In genomic region chr16:11407047-11407982, GRCh38 we compare ENCODE assay signal across 8 cellular contexts.
DNase-seq lines count a peak whose midpoint lies in the region; ATAC-seq and TF ChIP-seq lines count a peak whose summit lies in the region.

No MANE protein-coding gene starts in this region.

- CTCF ChIA-PET in CD8-positive, alpha-beta T cell (lab: Charles Lee): interaction anchor here (0.6 to 7.9 kb wide), 41 partner anchors 10 to 908 kb away, joined by 3 to 103 read pairs (median 4); no protein-coding TSS in a partner anchor
- CTCF ChIA-PET in PC-9 (lab: Charles Lee): interaction anchor here (0.6 to 1.8 kb wide), 10 partner anchors 69 to 775 kb away, joined by 3 to 9 read pairs (median 5); no protein-coding TSS in a partner anchor

- no peaks in the 10 kb centered on the region for H3K4me1 Mint-ChIP-seq in CD8-positive, alpha-beta T cell (ENCODE audit: low read depth)
- peaks cover 2% of the 10 kb centered on the region for H3K4me1 Mint-ChIP-seq in activated T-cell treated with anti-CD3 and anti-CD28 coated beads, Interleukin-2, amount 50 U/mL, for 24 hours (ENCODE audit: low read depth)

- no peak overlapping the region for H3K27ac Mint-ChIP-seq in CD8-positive, alpha-beta T cell
- H3K27ac Mint-ChIP-seq in activated T-cell treated with anti-CD3 and anti-CD28 coated beads, Interleukin-2, amount 50 U/mL, for 24 hours: no peak overlapping the region

- H3F3A ChIP-seq in PC-9 (ENCODE audit: insufficient read depth, low read depth): no peaks in the 10 kb centered on the region

- POLR2A ChIA-PET in CD8-positive, alpha-beta T cell (lab: Charles Lee): interaction anchor here (0.6 to 1.2 kb wide), 2 partner anchors 257 to 606 kb away, joined by 3 to 4 read pairs; no protein-coding TSS in a partner anchor
- POLR2A ChIA-PET in PC-9 (lab: Charles Lee; ENCODE audit: unreplicated experiment): interaction anchor here (0.6 to 1.1 kb wide), 3 partner anchors 99 to 290 kb away, joined by 4 to 27 read pairs (median 8); no protein-coding TSS in a partner anchor

- H3K4me1 ChIP-seq in CD8-positive, alpha-beta T cell (ENCODE audit: insufficient read depth, low read length): no peaks in the 10 kb centered on the region
- H3K4me1 ChIP-seq in PC-9 (replicated peaks; ENCODE audit: insufficient read depth) (no peaks in the 10 kb centered on the region), tibial artery (peaks cover 0 to 14% (median 10%) of the 10 kb centered on the region in 4 donors)

- H3K4me3 ChIP-seq in CD8-positive, alpha-beta T cell (ENCODE audit: low read depth, low read length): no peak overlapping the region
- no peak overlapping the region for H3K4me3 ChIP-seq in PC-9
- no peak overlapping the region for H3K4me3 ChIP-seq in tibial artery

- H3K4me3 Mint-ChIP-seq in CD8-positive, alpha-beta T cell: no peak overlapping the region
- H3K4me3 Mint-ChIP-seq in activated T-cell treated with anti-CD3 and anti-CD28 coated beads, Interleukin-2, amount 50 U/mL, for 24 hours: no peak overlapping the region

- peak; percentile 57 for TF ChIP-seq CTCF in CD8-positive, alpha-beta T cell (IDR thresholded peaks at IDR 0.05)
- TF ChIP-seq CTCF in PC-9 (conservative IDR thresholded peaks at IDR 0.05): peak; percentile 85
- peak; percentile 63 to 86 for TF ChIP-seq CTCF in tibial artery (IDR thresholded peaks at IDR 0.05)

- H3K27ac ChIP-seq in CD8-positive, alpha-beta T cell (ENCODE audit: low read depth, low read length): no peak overlapping the region
- H3K27ac ChIP-seq in PC-9 (no peak overlapping the region), tibial artery (no peak overlapping the region)

- BruUV-seq in PC-9 (replicated peaks; lab: Mats Ljungman, UMichigan): no TSS peak

- no peaks in the 10 kb centered on the region for H4K20me1 ChIP-seq in PC-9 (ENCODE audit: insufficient read depth)

- no peaks in the 10 kb centered on the region for H3K27me3 ChIP-seq in CD8-positive, alpha-beta T cell (ENCODE audit: insufficient read depth, low read length)
- H3K27me3 ChIP-seq in PC-9 (ENCODE audit: insufficient read depth, low read depth): no peaks in the 10 kb centered on the region
- no peaks in the 10 kb centered on the region for H3K27me3 ChIP-seq in tibial artery

- H3K9me3 ChIP-seq in CD8-positive, alpha-beta T cell (ENCODE audit: low read length): no peaks in the 10 kb centered on the region
- no peaks in the 10 kb centered on the region for H3K9me3 ChIP-seq in PC-9 (ENCODE audit: insufficient read depth, low read depth)
- no peaks in the 10 kb centered on the region for H3K9me3 ChIP-seq in tibial artery

- H3K9me2 ChIP-seq in PC-9 (ENCODE audit: insufficient read depth): no peaks in the 10 kb centered on the region

- intact Hi-C loops in CD8-positive, alpha-beta T cell (cut with DNase I, micrococcal nuclease): loop anchor here (1.0 to 5.0 kb wide), 5 partner anchors 123 to 405 kb away; no protein-coding TSS in a partner anchor
- intact Hi-C loops in PC-9 (cut with micrococcal nuclease; ENCODE audit: unreplicated experiment): loop anchor here (1.0 to 10.0 kb wide), 5 partner anchors 91 to 307 kb away; no protein-coding TSS in a partner anchor
- intact Hi-C loops in tibial artery (cut with DNase I; ENCODE audit: low total_unique reads): loop anchor here (2.0 to 10.0 kb wide), 2 partner anchors 235 to 407 kb away; no protein-coding TSS in a partner anchor

- peak; percentile 37 to 78 (median 56) for DNase-seq in CD8-positive, alpha-beta T cell
- DNase-seq in HPDE6-E6E7 (ENCODE audit: extremely low spot score) (peak; percentile 77), PC-9 (peak; percentile 48 to 72), fibroblast of peridontal ligament (ENCODE audit: extremely low read depth) (peak; percentile 77), nucleus accumbens (lab: John Stamatoyannopoulos, UW) (peak in 30 of 56 donors; percentile 1 to 78 (median 12)), tibial artery (peak; percentile 75 to 81)
- DNase-seq in activated T-cell treated with anti-CD3 and anti-CD28 coated beads, Interleukin-2, amount 50 U/mL, for 24 hours: peak; percentile 67

- H3K79me2 ChIP-seq in PC-9 (ENCODE audit: low read depth): no peaks in the 10 kb centered on the region

- no peaks in the 10 kb centered on the region for H3K27me3 Mint-ChIP-seq in CD8-positive, alpha-beta T cell (ENCODE audit: low read depth)
- H3K27me3 Mint-ChIP-seq in activated T-cell treated with anti-CD3 and anti-CD28 coated beads, Interleukin-2, amount 50 U/mL, for 24 hours: no peaks in the 10 kb centered on the region

- no peaks in the 10 kb centered on the region for H3K9me3 Mint-ChIP-seq in CD8-positive, alpha-beta T cell
- no peaks in the 10 kb centered on the region for H3K9me3 Mint-ChIP-seq in activated T-cell treated with anti-CD3 and anti-CD28 coated beads, Interleukin-2, amount 50 U/mL, for 24 hours

- H2AFZ ChIP-seq in PC-9: no peak overlapping the region

- H3K36me3 ChIP-seq in CD8-positive, alpha-beta T cell (ENCODE audit: insufficient read depth, low read length): no peaks in the 10 kb centered on the region
- H3K36me3 ChIP-seq in PC-9 (ENCODE audit: low read depth) (no peaks in the 10 kb centered on the region), tibial artery (no peaks in the 10 kb centered on the region)

- ATAC-seq in CD8-positive, alpha-beta T cell: peak; percentile 82
- ATAC-seq in HG03457 (IDR thresholded peaks at IDR 0.05; ENCODE audit: unreplicated experiment): no peak

- no peak overlapping the region for H3K4me2 ChIP-seq in PC-9

- H3K36me3 Mint-ChIP-seq in CD8-positive, alpha-beta T cell: no peaks in the 10 kb centered on the region
- no peaks in the 10 kb centered on the region for H3K36me3 Mint-ChIP-seq in activated T-cell treated with anti-CD3 and anti-CD28 coated beads, Interleukin-2, amount 50 U/mL, for 24 hours (ENCODE audit: low read depth)

Comparison
In these comparisons a context has a peak if more than half of its experiments do, and no peak if none do; other contexts are left out.
1. DNase-seq: peak in every context shown above with its lines; median percentile 78 in tibial artery; 77 in HPDE6-E6E7; 77 in fibroblast of peridontal ligament; 67 in activated T-cell treated with anti-CD3 and anti-CD28 coated beads, Interleukin-2, amount 50 U/mL, for 24 hours; 60 in PC-9; 56 in CD8-positive, alpha-beta T cell; 12 in nucleus accumbens.